In genomic region chr2:30335981-30336538, GRCh38 we compare ENCODE assay signal across 15 cellular contexts.
A peak's percentile ranks its signal among the peaks of the same experiment; 100 is the strongest.
DNase-seq lines count a peak whose midpoint lies in the region; ATAC-seq and TF ChIP-seq lines count a peak whose summit lies in the region.
"Had no signal": no experiment of that assay in that cellular context is flagged by ENCODE, and none has a peak within 500 bp of the region (broad histone marks: within the 10 kb centered on the region; RNA-seq: fewer than 3 reads in every experiment).

No MANE protein-coding gene starts in this region.

- in situ Hi-C loops in GM13977 (cut with MboI; ENCODE audit: low pct_unique_long_range_greater_than_20kb, low sequenced_read_pairs, unreplicated experiment): no loop called here

- H3K27me3 ChIP-seq in KMS-11 (ENCODE audit: insufficient read depth, low read depth): no peaks in the 10 kb centered on the region
- H3K27me3 ChIP-seq: brain microvascular endothelial cell had no signal

- CTCF ChIA-PET in activated naive CD4-positive, alpha-beta T cell treated with anti-CD3 and anti-CD28 coated beads for 36 hours (lab: Charles Lee): interaction anchor here (0.6 to 3.1 kb wide), 12 partner anchors 26 to 370 kb away, joined by 3 to 16 read pairs (median 4); no protein-coding TSS in a partner anchor

- no peak overlapping the region for H3K9ac ChIP-seq in KMS-11

- H3K27me3 Mint-ChIP-seq in activated naive CD4-positive, alpha-beta T cell treated with anti-CD3 and anti-CD28 coated beads for 36 hours (ENCODE audit: low read depth): no peaks in the 10 kb centered on the region
- no peaks in the 10 kb centered on the region for H3K27me3 Mint-ChIP-seq in activated naive CD8-positive, alpha-beta T cell treated with anti-CD3 and anti-CD28 coated beads for 36 hours

- H2AFZ ChIP-seq in KMS-11 (ENCODE audit: low read depth): no peak overlapping the region

- no peak for ATAC-seq in stimulated activated effector memory CD8-positive, alpha-beta T cell treated with anti-CD3 and anti-CD28 coated beads, Interleukin-12 subunit alpha, Interleukin-12 subunit beta, amount 100 ng/mL, for 72 hours
- ATAC-seq in HG03196 (IDR thresholded peaks at IDR 0.05; ENCODE audit: unreplicated experiment): no peak
- ATAC-seq: HCT116, left lobe of liver had no signal

- peaks cover 75% of the 10 kb centered on the region for H3K4me1 Mint-ChIP-seq in activated naive CD4-positive, alpha-beta T cell treated with anti-CD3 and anti-CD28 coated beads for 36 hours (ENCODE audit: low read depth)
- H3K4me1 Mint-ChIP-seq in activated naive CD8-positive, alpha-beta T cell treated with anti-CD3 and anti-CD28 coated beads for 36 hours: peaks cover 73% of the 10 kb centered on the region
- H3K4me1 Mint-ChIP-seq in stimulated activated effector memory CD8-positive, alpha-beta T cell treated with anti-CD3 and anti-CD28 coated beads, Interleukin-12 subunit alpha, Interleukin-12 subunit beta, amount 100 ng/mL, for 72 hours: peaks cover 82% of the 10 kb centered on the region

- H3K27ac ChIP-seq in KMS-11: peak overlapping the region; percentile 79; the same call in 1 of the 2 replicates
- H3K27ac ChIP-seq: brain microvascular endothelial cell had no signal

- no peak overlapping the region for H3K4me3 ChIP-seq in KMS-11 (IDR thresholded peaks at IDR 0.05; ENCODE audit: insufficient read depth, low read depth, low read length)

- peaks cover 41% of the 10 kb centered on the region for H3K4me1 ChIP-seq in KMS-11 (ENCODE audit: low read depth, poor library complexity, severe bottlenecking)

- H3K27ac Mint-ChIP-seq in activated naive CD4-positive, alpha-beta T cell treated with anti-CD3 and anti-CD28 coated beads for 36 hours: peak overlapping the region; percentile 92
- peak overlapping the region; percentile 97 for H3K27ac Mint-ChIP-seq in activated naive CD8-positive, alpha-beta T cell treated with anti-CD3 and anti-CD28 coated beads for 36 hours
- peak overlapping the region; percentile 98 for H3K27ac Mint-ChIP-seq in stimulated activated effector memory CD8-positive, alpha-beta T cell treated with anti-CD3 and anti-CD28 coated beads, Interleukin-12 subunit alpha, Interleukin-12 subunit beta, amount 100 ng/mL, for 72 hours

- DNase-seq in activated naive CD4-positive, alpha-beta T cell treated with anti-CD3 and anti-CD28 coated beads for 36 hours: no peak
- no peak for DNase-seq in activated naive CD4-positive, alpha-beta T cell (lab: John Stamatoyannopoulos, UW)
- DNase-seq in activated naive CD8-positive, alpha-beta T cell treated with anti-CD3 and anti-CD28 coated beads for 36 hours: no peak
- DNase-seq in stimulated activated effector memory CD8-positive, alpha-beta T cell treated with anti-CD3 and anti-CD28 coated beads, Interleukin-12 subunit alpha, Interleukin-12 subunit beta, amount 100 ng/mL, for 72 hours (ENCODE audit: low spot score in 2 of 2): no peak
- DNase-seq in LoVo (ENCODE audit: low spot score): no peak
- no peak for DNase-seq in GM13977 (ENCODE audit: low spot score)
- DNase-seq: activated CD8-positive, alpha-beta memory T cell treated with anti-CD3 and anti-CD28 coated beads, Interleukin-2, amount 50 U/mL, for 48 hours; brain microvascular endothelial cell; DMS79 treated with DMSO at 0.1 percent for 48 hours; NCI-H1105; NCI-H510A had no signal

- H3K4me2 ChIP-seq in KMS-11: peak overlapping the region; percentile 75; the same call in 1 of the 2 replicates

- no peaks in the 10 kb centered on the region for H4K20me1 ChIP-seq in KMS-11 (ENCODE audit: insufficient read depth)

- H3K79me2 ChIP-seq in KMS-11 (ENCODE audit: insufficient read depth, low read depth): no peaks in the 10 kb centered on the region

- H3K36me3 ChIP-seq in KMS-11 (ENCODE audit: insufficient read depth): no peaks in the 10 kb centered on the region
- H3K36me3 ChIP-seq: brain microvascular endothelial cell had no signal

- H3K36me3 Mint-ChIP-seq in activated naive CD4-positive, alpha-beta T cell treated with anti-CD3 and anti-CD28 coated beads for 36 hours (ENCODE audit: low read depth): no peaks in the 10 kb centered on the region
- peaks cover 10% of the 10 kb centered on the region for H3K36me3 Mint-ChIP-seq in activated naive CD8-positive, alpha-beta T cell treated with anti-CD3 and anti-CD28 coated beads for 36 hours
- no peaks in the 10 kb centered on the region for H3K36me3 Mint-ChIP-seq in stimulated activated effector memory CD8-positive, alpha-beta T cell treated with anti-CD3 and anti-CD28 coated beads, Interleukin-12 subunit alpha, Interleukin-12 subunit beta, amount 100 ng/mL, for 72 hours

- H3K9me3 Mint-ChIP-seq in activated naive CD4-positive, alpha-beta T cell treated with anti-CD3 and anti-CD28 coated beads for 36 hours: peaks cover 3% of the 10 kb centered on the region
- H3K9me3 Mint-ChIP-seq in activated naive CD8-positive, alpha-beta T cell treated with anti-CD3 and anti-CD28 coated beads for 36 hours: no peaks in the 10 kb centered on the region
- no peaks in the 10 kb centered on the region for H3K9me3 Mint-ChIP-seq in stimulated activated effector memory CD8-positive, alpha-beta T cell treated with anti-CD3 and anti-CD28 coated beads, Interleukin-12 subunit alpha, Interleukin-12 subunit beta, amount 100 ng/mL, for 72 hours

- intact Hi-C loops in activated naive CD4-positive, alpha-beta T cell treated with anti-CD3 and anti-CD28 coated beads for 36 hours (cut with micrococcal nuclease): loop anchor here (2.0 to 10.0 kb wide), 2 partner anchors 137 to 289 kb away; no protein-coding TSS in a partner anchor

- H3K4me3 Mint-ChIP-seq in activated naive CD4-positive, alpha-beta T cell treated with anti-CD3 and anti-CD28 coated beads for 36 hours: no peak overlapping the region
- H3K4me3 Mint-ChIP-seq in activated naive CD8-positive, alpha-beta T cell treated with anti-CD3 and anti-CD28 coated beads for 36 hours: no peak overlapping the region
- peak overlapping the region; percentile 82 for H3K4me3 Mint-ChIP-seq in stimulated activated effector memory CD8-positive, alpha-beta T cell treated with anti-CD3 and anti-CD28 coated beads, Interleukin-12 subunit alpha, Interleukin-12 subunit beta, amount 100 ng/mL, for 72 hours

- TF ChIP-seq CTCF in KMS-11 (conservative IDR thresholded peaks at IDR 0.05; ENCODE audit: low read depth, low read length) (no peak), GM13977 (IDR thresholded peaks at IDR 0.05; ENCODE audit: extremely low read depth, insufficient read depth, missing control alignments) (no peak)
